ENCODE assay signal across 20 cellular contexts in the genomic region with DNA sequence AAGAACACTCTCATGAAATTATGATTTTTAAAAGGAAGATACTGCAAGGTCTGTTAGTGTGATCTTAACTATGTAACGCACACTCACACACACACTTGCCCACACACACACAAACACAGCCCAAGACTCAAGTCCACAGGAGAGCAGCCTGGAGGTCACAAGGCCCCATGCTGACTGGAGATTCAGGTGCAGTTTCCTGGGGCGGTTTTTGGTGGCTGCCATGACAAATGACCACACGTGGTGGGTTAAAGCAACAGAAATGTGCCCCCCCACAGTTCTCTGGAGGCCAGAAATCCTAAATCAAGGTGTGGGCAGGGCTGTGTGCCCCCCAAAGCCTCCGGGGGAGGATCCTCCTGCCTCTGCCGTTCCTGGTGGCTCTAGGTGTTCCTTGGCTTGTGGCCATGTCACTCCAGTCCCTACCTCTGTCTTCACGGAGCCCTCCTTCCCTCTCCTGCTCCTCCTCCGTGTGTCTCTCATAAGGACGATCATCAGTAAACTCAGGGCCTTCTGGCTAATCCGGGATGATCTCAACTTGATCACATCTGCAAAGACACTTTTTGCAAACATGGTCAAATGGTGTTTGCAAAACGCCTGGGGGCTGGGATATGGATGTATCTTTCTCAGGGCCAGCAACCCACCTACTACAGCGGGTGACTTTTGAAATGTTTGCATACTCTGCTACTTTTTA. TPM values are rescaled to one million over a fixed set of nuclear protein-coding genes. Genes with fewer than 3 reads are reported as not detected.
DNase-seq lines count a peak whose midpoint lies in the region; ATAC-seq and TF ChIP-seq lines count a peak whose summit lies in the region.
"Had no signal": no experiment of that assay in that cellular context is flagged by ENCODE, and none has a peak within 500 bp of the region (broad histone marks: within the 10 kb centered on the region; RNA-seq: fewer than 3 reads in every experiment).

No MANE protein-coding gene starts in this region.

- H3K27me3 Mint-ChIP-seq in mesothelial cell of epicardium (ENCODE audit: low read depth), result no peaks in the 10 kb centered on the region

- H3K4me3 Mint-ChIP-seq in mesothelial cell of epicardium, result no peak overlapping the region
- H3K4me3 Mint-ChIP-seq: CD8-positive, alpha-beta memory T cell; HFFc6 had no signal

- H3K36me3 Mint-ChIP-seq in mesothelial cell of epicardium, result no peaks in the 10 kb centered on the region
- H3K36me3 Mint-ChIP-seq: CD8-positive, alpha-beta memory T cell had no signal

- H3K27me3 ChIP-seq in thoracic aorta (replicated peaks; ENCODE audit: insufficient read depth), result peaks cover 4% of the 10 kb centered on the region
- H3K27me3 ChIP-seq: SJSA1 had no signal

- peak; percentile 9 for ATAC-seq in thoracic aorta (ENCODE audit: insufficient number of reproducible peaks, low FRiP score, low read depth)
- ATAC-seq: Right ventricle myocardium inferior had no signal

- TF ChIP-seq CTCF in VCaP (conservative IDR thresholded peaks at IDR 0.05), result no peak
- TF ChIP-seq CTCF in mesothelial cell of epicardium (IDR thresholded peaks at IDR 0.05; ENCODE audit: unreplicated experiment), result no peak
- TF ChIP-seq CTCF in thoracic aorta (IDR thresholded peaks at IDR 0.05), result no peak

- peaks cover 0 to 9% of the 10 kb centered on the region in 2 donors for H3K4me1 ChIP-seq in thoracic aorta (ENCODE audit: control insufficient read depth in 1 of 2, low read depth in 2 of 2)

- H3K4me1 Mint-ChIP-seq in mesothelial cell of epicardium, result peaks cover 34% of the 10 kb centered on the region
- H3K4me1 Mint-ChIP-seq: CD8-positive, alpha-beta memory T cell had no signal

- H3K9me3 ChIP-seq in thoracic aorta, result no peaks in the 10 kb centered on the region
- H3K9me3 ChIP-seq: SJSA1 had no signal

- H3K27ac ChIP-seq in VCaP, result peak overlapping the region; percentile 62
- no peak overlapping the region for H3K27ac ChIP-seq in thoracic aorta
- H3K27ac ChIP-seq: SJSA1 had no signal

- H3K27ac Mint-ChIP-seq in mesothelial cell of epicardium, result peak overlapping the region; percentile 68
- H3K27ac Mint-ChIP-seq: CD8-positive, alpha-beta memory T cell had no signal

- no peak overlapping the region for H3K4me3 ChIP-seq in thoracic aorta
- H3K4me3 ChIP-seq: SJSA1 had no signal

- H3K9me3 Mint-ChIP-seq in mesothelial cell of epicardium, result no peaks in the 10 kb centered on the region
- H3K9me3 Mint-ChIP-seq: CD8-positive, alpha-beta memory T cell; HFFc6 had no signal

- DNase-seq in D341Med (ENCODE audit: low spot score) (peak; percentile 59), mesothelial cell of epicardium (ENCODE audit: low spot score in 2 of 2, unreplicated experiment in 2 of 2) (no peak), thoracic aorta (ENCODE audit: low spot score) (no peak), T-helper 2 cell (no peak), NCI-H1105 treated with DMSO at 0.1 percent for 48 hours (lab: John Stamatoyannopoulos, UW) (no peak)
- no peak for DNase-seq in activated CD4-positive, CD25-positive, alpha-beta regulatory T cell (lab: John Stamatoyannopoulos, UW)
- DNase-seq: C1 segment of cervical spinal cord; CD8-positive, alpha-beta memory T cell; DMS79; H7; KBM-7; NCI-H1092 treated with DMSO at 0.1 percent for 48 hours; NCI-H146; NCI-H2029; NCI-H2227 treated with DMSO at 0.1 percent for 48 hours; NCI-H774 had no signal

- H3K36me3 ChIP-seq in thoracic aorta, result no peaks in the 10 kb centered on the region
- H3K36me3 ChIP-seq: SJSA1 had no signal

RNA-seq across cellular contexts. Expression of a gene that starts 9.7 kb away (rescaled TPM):
- total RNA-seq in mesothelial cell of epicardium (25.6 to 27.9 TPM (median 26.2 TPM) in 3 replicates), thoracic aorta (10 to 100 TPM; 52.6 to 55.5 TPM)
- total RNA-seq: CD8-positive, alpha-beta memory T cell had no signal
